9 cellular contexts compared by ENCODE assay signal in genomic region chrX:49106930-49107329, GRCh38. TPM values are rescaled to one million over a fixed set of nuclear protein-coding genes. Genes with fewer than 3 reads are reported as not detected.
DNase-seq lines count a peak whose midpoint lies in the region; ATAC-seq, FAIRE-seq and TF ChIP-seq lines count a peak whose summit lies in the region.
"Had no signal": no experiment of that assay in that cellular context is flagged by ENCODE, and none has a peak within 500 bp of the region (broad histone marks: within the 10 kb centered on the region; RNA-seq: fewer than 3 reads in every experiment).

No MANE protein-coding gene starts in this region.

- TF ChIP-seq EP300 in K562 (IDR thresholded peaks at IDR 0.05; ENCODE audit: low read length), result no peak

- H3K27me3 ChIP-seq in KMS-11 (ENCODE audit: insufficient read depth, low read depth) (no peaks in the 10 kb centered on the region), K562 (ENCODE audit: control insufficient read depth in 2 of 2, insufficient read depth in 2 of 2, low read length in 2 of 2) (no peaks in the 10 kb centered on the region)

- ATAC-seq in K562 (peak; percentile 97), GM18505 (IDR thresholded peaks at IDR 0.05; ENCODE audit: unreplicated experiment) (no peak), HG03095 (IDR thresholded peaks at IDR 0.05; ENCODE audit: unreplicated experiment) (no peak)

- POLR2A ChIA-PET in K562 (lab: Yijun Ruan, JAX), result no interaction called here

- no peaks in the 10 kb centered on the region for H4K20me1 ChIP-seq in KMS-11 (ENCODE audit: insufficient read depth)
- H4K20me1 ChIP-seq in K562 (replicated peaks; ENCODE audit: control insufficient read depth, insufficient read depth, low read length), result no peaks in the 10 kb centered on the region

- no peaks in the 10 kb centered on the region for H3K36me3 ChIP-seq in KMS-11 (ENCODE audit: insufficient read depth)
- H3K36me3 ChIP-seq in K562 (ENCODE audit: control insufficient read depth, insufficient read depth, low read length), result peaks cover 22% of the 10 kb centered on the region; the same call in 2 of the 3 replicates

- in situ Hi-C loops in K562 (cut with MboI), result loop anchor here (10.0 kb wide), 1 partner anchor 132 kb away; the partner anchor contains the start of gene KCND1

- H3K27ac ChIP-seq in KMS-11 (no peak overlapping the region), K562 (ENCODE audit: extremely low read depth, low read depth, low read length) (peak overlapping the region; percentile 33; the same call in 1 of the 3 replicates)

- no TSS peak for BruUV-seq in K562 (replicated peaks; lab: Mats Ljungman, UMichigan)

- CTCF ChIA-PET in K562 (lab: Yijun Ruan, JAX; ENCODE audit: low intra/inter-chr PET ratio), result interaction anchor here (0.6 kb wide), 1 partner anchor 105 kb away, joined by 3 read pairs; the partner anchor contains the start of gene GRIPAP1

- H2AFZ ChIP-seq in KMS-11 (ENCODE audit: low read depth) (no peak overlapping the region), K562 (ENCODE audit: low read depth, low read length) (0 out of 2 replicates have a peak overlapping the region, but pooled peaks have one; percentile 16)

- H3K4me1 ChIP-seq in KMS-11 (ENCODE audit: low read depth, poor library complexity, severe bottlenecking), result no peaks in the 10 kb centered on the region
- H3K4me1 ChIP-seq in K562 (replicated peaks in 1 of 2; ENCODE audit: control insufficient read depth in 2 of 2, insufficient read depth in 2 of 2, low read length in 2 of 2), result peaks cover 0 to 2% of the 10 kb centered on the region in 2 experiments; a peak in 4 of 5 replicates

- TF ChIP-seq POLR2A in K562 (conservative IDR thresholded peaks at IDR 0.05) (no peak), GM18505 (IDR thresholded peaks at IDR 0.05; ENCODE audit: borderline replicate concordance, extremely low read depth, insufficient read depth, insufficient read length) (no peak)

- H3K9ac ChIP-seq in KMS-11 (no peak overlapping the region), K562 (ENCODE audit: insufficient read depth in 1 of 2, low read depth in 2 of 2, low read length in 2 of 2) (no peak overlapping the region)

- no peaks in the 10 kb centered on the region for H3K79me2 ChIP-seq in KMS-11 (ENCODE audit: insufficient read depth, low read depth)
- no peaks in the 10 kb centered on the region for H3K79me2 ChIP-seq in K562 (ENCODE audit: control insufficient read depth, insufficient read depth, low read length)

- intact Hi-C loops in K562 (cut with micrococcal nuclease), result no loop called here

- no peaks in the 10 kb centered on the region for H3K9me1 ChIP-seq in K562 (ENCODE audit: control insufficient read depth, insufficient read depth, low read length)

- FAIRE-seq in K562 (lab: Jason Lieb, UNC), result peak; percentile 93

- H3K4me2 ChIP-seq in KMS-11, result no peak overlapping the region
- H3K4me2 ChIP-seq in K562 (ENCODE audit: insufficient read depth, low read length), result no peak overlapping the region

- peak; percentile 51 to 65 for TF ChIP-seq RAD21 in K562 (CRISPR knock-in tag; conservative IDR thresholded peaks at IDR 0.05 in 1 of 2, IDR thresholded peaks at IDR 0.05 in 1 of 2)

- WGBS in K562 (ENCODE audit: insufficient coverage, low coverage, missing lambda C conversion rate), result 32% methylated on average over 7 of the region's 7 CpGs

- H3K4me3 ChIP-seq in KMS-11 (IDR thresholded peaks at IDR 0.05; ENCODE audit: insufficient read depth, low read depth, low read length), result no peak overlapping the region
- H3K4me3 ChIP-seq in K562, result no peak overlapping the region

- DNase-seq in ELR (ENCODE audit: low read depth) (peak; percentile 52), K562 (ENCODE audit: extremely low read depth in 1 of 4, low spot score in 3 of 4) (peak in 2 of 4 experiments; percentile 37 to 68), kidney tubule cell (ENCODE audit: low spot score) (peak; percentile 54), activated gamma-delta T cell treated with Interleukin-2 at 50 U/mL for 16 hours (no peak)
- DNase-seq in stimulated activated CD4-positive, alpha-beta T cell treated with anti-CD3 and anti-CD28 coated beads, Interleukin-2, amount 100 ng/mL, for 24 hours, result no peak
- DNase-seq: natural killer cell had no signal

- peak; percentile 62; the same call in 1 of the 2 replicates for TF ChIP-seq CTCF in KMS-11 (conservative IDR thresholded peaks at IDR 0.05; ENCODE audit: low read depth, low read length)
- TF ChIP-seq CTCF in K562 (IDR thresholded peaks at IDR 0.05 in 2 of 3, conservative IDR thresholded peaks at IDR 0.05 in 1 of 3; ENCODE audit: insufficient read depth in 2 of 3, low read depth in 1 of 3, low read length in 3 of 3), result peak; percentile 63 to 75 (median 73)

- no peaks in the 10 kb centered on the region for H3K9me3 ChIP-seq in K562 (replicated peaks; ENCODE audit: control insufficient read depth, insufficient read depth, low read depth, low read length)

RNA-seq across cellular contexts. Expression of gene GPKOW, which starts 16.6 kb away (rescaled TPM):
- total RNA-seq in K562 (2011; cell fraction: chromatin; rRNA removed; ENCODE audit: low replicate concordance), result 13.7 and 27.7 TPM in 2 replicates
- total RNA-seq in K562 (2011; cell fraction: nucleolus; rRNA removed), result 19.3 and 21.2 TPM in 2 replicates
- 16.6 and 19.1 TPM in 2 replicates for total RNA-seq in K562 (2011; cell fraction: nucleoplasm; rRNA removed)
- total RNA-seq in K562 (2014; rRNA removed), result 44.8 and 49.6 TPM in 2 replicates
- 15.0 and 16.6 TPM in 2 replicates for total RNA-seq in K562 (2014; rRNA removed; fragmentation: Illumina TruSeq; extraction: Trizol)
- 23.6 and 23.8 TPM in 2 replicates for total RNA-seq in K562 (2015; rRNA removed; fragmentation: Illumina TruSeq; extraction: Trizol)
- total RNA-seq in K562 (2021), result 29.7 and 30.0 TPM in 2 replicates
- polyA plus RNA-seq in K562 (2011; rRNA removed), result 30.1 and 34.3 TPM in 2 replicates
- 27.5 and 32.8 TPM in 2 replicates for polyA plus RNA-seq in K562 (2011; cell fraction: cytosol; rRNA removed)
- polyA plus RNA-seq in K562 (2011; cell fraction: nucleus; rRNA removed), result 20.6 and 21.4 TPM in 2 replicates
- polyA plus RNA-seq in K562 (2012), result 25.4 and 35.2 TPM in 2 replicates
- polyA plus RNA-seq in K562 (2014; fragmentation: Illumina TruSeq; extraction: Trizol), result 31.3 and 31.4 TPM in 2 replicates
- polyA plus RNA-seq in K562 (2014; fragmentation: Nextera tagmentation; extraction: Ambion mirVana), result 1 to 10 TPM; 3.7 to 4.5 TPM
- polyA plus RNA-seq in K562 (2014; rRNA removed), result 30.4 and 37.4 TPM in 2 replicates
- 21.1 and 27.6 TPM in 2 replicates for polyA minus RNA-seq in K562 (2011; rRNA and poly(A)+ RNA removed)
- polyA minus RNA-seq in K562 (2011; cell fraction: cytosol; rRNA and poly(A)+ RNA removed), result 15.4 and 17.1 TPM in 2 replicates
- polyA minus RNA-seq in K562 (2011; cell fraction: nucleus; rRNA and poly(A)+ RNA removed), result 4.6 and 8.4 TPM in 2 replicates

RNA-seq across cellular contexts. Expression of gene WDR45, which starts 27.2 kb away (rescaled TPM):
- total RNA-seq in K562 (2011; cell fraction: chromatin; rRNA removed; ENCODE audit: low replicate concordance), result 248 and 538 TPM in 2 replicates
- 297 and 325 TPM in 2 replicates for total RNA-seq in K562 (2011; cell fraction: nucleolus; rRNA removed)
- total RNA-seq in K562 (2011; cell fraction: nucleoplasm; rRNA removed), result 309 and 310 TPM in 2 replicates
- 52.5 and 59.7 TPM in 2 replicates for total RNA-seq in K562 (2014; rRNA removed)
- 28.6 and 40.4 TPM in 2 replicates for total RNA-seq in K562 (2014; rRNA removed; fragmentation: Illumina TruSeq; extraction: Trizol)
- total RNA-seq in K562 (2015; rRNA removed; fragmentation: Illumina TruSeq; extraction: Trizol), result 27.5 and 29.0 TPM in 2 replicates
- 78.7 and 79.9 TPM in 2 replicates for total RNA-seq in K562 (2021)
- polyA plus RNA-seq in K562 (2011; rRNA removed), result 122 and 125 TPM in 2 replicates
- polyA plus RNA-seq in K562 (2011; cell fraction: cytosol; rRNA removed), result 110 and 158 TPM in 2 replicates
- polyA plus RNA-seq in K562 (2011; cell fraction: nucleus; rRNA removed), result 536 and 714 TPM in 2 replicates
- polyA plus RNA-seq in K562 (2012), result 72.7 and 146 TPM in 2 replicates
- polyA plus RNA-seq in K562 (2014; fragmentation: Illumina TruSeq; extraction: Trizol), result 81.8 and 90.8 TPM in 2 replicates
- 10 to 100 TPM; 19.4 to 31.0 TPM for polyA plus RNA-seq in K562 (2014; fragmentation: Nextera tagmentation; extraction: Ambion mirVana)
- 106 and 136 TPM in 2 replicates for polyA plus RNA-seq in K562 (2014; rRNA removed)
- polyA minus RNA-seq in K562 (2011; rRNA and poly(A)+ RNA removed), result 50.8 and 83.2 TPM in 2 replicates
- polyA minus RNA-seq in K562 (2011; cell fraction: cytosol; rRNA and poly(A)+ RNA removed), result 30.2 and 31.0 TPM in 2 replicates
- polyA minus RNA-seq in K562 (2011; cell fraction: nucleus; rRNA and poly(A)+ RNA removed), result 90.1 and 104 TPM in 2 replicates

RNA-seq across cellular contexts. Expression of gene PRAF2, which starts 33.1 kb away (rescaled TPM):
- total RNA-seq in K562 (2011; cell fraction: chromatin; rRNA removed; ENCODE audit: low replicate concordance), result 7.1 and 19.3 TPM in 2 replicates
- total RNA-seq in K562 (2011; cell fraction: nucleolus; rRNA removed), result 10.7 and 13.4 TPM in 2 replicates
- total RNA-seq in K562 (2011; cell fraction: nucleoplasm; rRNA removed), result 11.1 and 15.0 TPM in 2 replicates
- total RNA-seq in K562 (2014; rRNA removed), result 2.0 and 2.4 TPM in 2 replicates
- total RNA-seq in K562 (2014; rRNA removed; fragmentation: Illumina TruSeq; extraction: Trizol), result 0.55 and 0.64 TPM in 2 replicates
- 0.75 and 1.2 TPM in 2 replicates for total RNA-seq in K562 (2015; rRNA removed; fragmentation: Illumina TruSeq; extraction: Trizol)
- total RNA-seq in K562 (2021), result 2.8 and 3.8 TPM in 2 replicates
- polyA plus RNA-seq in K562 (2011; rRNA removed), result 2.5 and 5.3 TPM in 2 replicates
- 2.9 and 4.7 TPM in 2 replicates for polyA plus RNA-seq in K562 (2011; cell fraction: cytosol; rRNA removed)
- 23.9 and 40.4 TPM in 2 replicates for polyA plus RNA-seq in K562 (2011; cell fraction: nucleus; rRNA removed)
- 2.3 and 14.7 TPM in 2 replicates for polyA plus RNA-seq in K562 (2012)
- 3.6 and 3.7 TPM in 2 replicates for polyA plus RNA-seq in K562 (2014; fragmentation: Illumina TruSeq; extraction: Trizol)
- polyA plus RNA-seq in K562 (2014; fragmentation: Nextera tagmentation; extraction: Ambion mirVana), result under 1 TPM; 0.24 to 0.29 TPM
- 3.8 and 5.7 TPM in 2 replicates for polyA plus RNA-seq in K562 (2014; rRNA removed)
- 0.63 and 0.72 TPM in 2 replicates for polyA minus RNA-seq in K562 (2011; rRNA and poly(A)+ RNA removed)
- polyA minus RNA-seq in K562 (2011; cell fraction: cytosol; rRNA and poly(A)+ RNA removed), result 0.67 and 1.4 TPM in 2 replicates
- polyA minus RNA-seq in K562 (2011; cell fraction: nucleus; rRNA and poly(A)+ RNA removed), result 3.9 and 4.9 TPM in 2 replicates

RNA-seq across cellular contexts. Expression of gene CCDC120, which starts 48.1 kb away (rescaled TPM):
- 4.7 and 8.2 TPM in 2 replicates for total RNA-seq in K562 (2011; cell fraction: chromatin; rRNA removed; ENCODE audit: low replicate concordance)
- 2.5 and 2.9 TPM in 2 replicates for total RNA-seq in K562 (2011; cell fraction: nucleolus; rRNA removed)
- total RNA-seq in K562 (2011; cell fraction: nucleoplasm; rRNA removed), result 4.4 and 7.8 TPM in 2 replicates
- total RNA-seq in K562 (2014; rRNA removed) (0.77 and 1.1 TPM in 2 replicates), K562 (2014; rRNA removed; fragmentation: Illumina TruSeq; extraction: Trizol) (0.22 and 0.29 TPM in 2 replicates), K562 (2015; rRNA removed; fragmentation: Illumina TruSeq; extraction: Trizol) (0.40 and 0.57 TPM in 2 replicates), K562 (2021) (3.1 and 3.6 TPM in 2 replicates)
- polyA plus RNA-seq in K562 (2011; rRNA removed) (0.54 and 1.3 TPM in 2 replicates), K562 (2014; fragmentation: Illumina TruSeq; extraction: Trizol) (1.9 and 2.0 TPM in 2 replicates), K562 (2014; fragmentation: Nextera tagmentation; extraction: Ambion mirVana) (under 1 TPM; 0.13 to 0.14 TPM), K562 (2014; rRNA removed) (1.3 and 2.2 TPM in 2 replicates)
- polyA plus RNA-seq in K562 (2011; cell fraction: cytosol; rRNA removed), result 0.74 and 0.97 TPM in 2 replicates
- polyA plus RNA-seq in K562 (2011; cell fraction: nucleus; rRNA removed), result 3.4 and 4.4 TPM in 2 replicates
- 1.9 and 3.0 TPM in 2 replicates for polyA plus RNA-seq in K562 (2012)
- polyA minus RNA-seq in K562 (2011; rRNA and poly(A)+ RNA removed), result 0.32 and 0.51 TPM in 2 replicates
- 0.48 and 0.64 TPM in 2 replicates for polyA minus RNA-seq in K562 (2011; cell fraction: cytosol; rRNA and poly(A)+ RNA removed)
- 0.67 and 0.78 TPM in 2 replicates for polyA minus RNA-seq in K562 (2011; cell fraction: nucleus; rRNA and poly(A)+ RNA removed)

RNA-seq across cellular contexts. Expression of gene MAGIX, which starts 55.6 kb away (rescaled TPM):
- total RNA-seq in K562 (2011; cell fraction: chromatin; rRNA removed; ENCODE audit: low replicate concordance), result 3.0 TPM in 2 replicates
- 1.8 and 2.7 TPM in 2 replicates for total RNA-seq in K562 (2011; cell fraction: nucleolus; rRNA removed)
- 2.5 and 4.6 TPM in 2 replicates for total RNA-seq in K562 (2011; cell fraction: nucleoplasm; rRNA removed)
- 2.5 and 3.5 TPM in 2 replicates for total RNA-seq in K562 (2014; rRNA removed)
- 0.32 and 0.33 TPM in 2 replicates for total RNA-seq in K562 (2014; rRNA removed; fragmentation: Illumina TruSeq; extraction: Trizol)
- 0.47 and 0.79 TPM in 2 replicates for total RNA-seq in K562 (2015; rRNA removed; fragmentation: Illumina TruSeq; extraction: Trizol)
- 2.2 and 2.4 TPM in 2 replicates for total RNA-seq in K562 (2021)
- polyA plus RNA-seq in K562 (2011; rRNA removed), result 0.78 and 1.6 TPM in 2 replicates
- 2.6 and 4.7 TPM in 2 replicates for polyA plus RNA-seq in K562 (2011; cell fraction: cytosol; rRNA removed)
- 2.2 and 4.1 TPM in 2 replicates for polyA plus RNA-seq in K562 (2011; cell fraction: nucleus; rRNA removed)
- polyA plus RNA-seq in K562 (2012), result 1.1 and 1.7 TPM in 2 replicates
- polyA plus RNA-seq in K562 (2014; fragmentation: Illumina TruSeq; extraction: Trizol), result 0.28 and 1.2 TPM in 2 replicates
- under 1 TPM; 0.08 to 0.22 TPM for polyA plus RNA-seq in K562 (2014; fragmentation: Nextera tagmentation; extraction: Ambion mirVana)
- 1.4 and 1.9 TPM in 2 replicates for polyA plus RNA-seq in K562 (2014; rRNA removed)
- polyA minus RNA-seq in K562 (2011; rRNA and poly(A)+ RNA removed), result 0.91 and 1.2 TPM in 2 replicates
- polyA minus RNA-seq in K562 (2011; cell fraction: cytosol; rRNA and poly(A)+ RNA removed), result 1.0 and 2.2 TPM in 2 replicates
- 2.2 and 2.7 TPM in 2 replicates for polyA minus RNA-seq in K562 (2011; cell fraction: nucleus; rRNA and poly(A)+ RNA removed)

Comparison
In these comparisons a context has a peak if more than half of its experiments do, and no peak if none do; other contexts are left out.
1. DNase-seq: peak in ELR (single experiment) and kidney tubule cell (single experiment); none in activated gamma-delta T cell treated with Interleukin-2 at 50 U/mL for 16 hours (single experiment) and stimulated activated CD4-positive, alpha-beta T cell treated with anti-CD3 and anti-CD28 coated beads, Interleukin-2, amount 100 ng/mL, for 24 hours (0 of 2).